ENCODE assay signal across 8 cellular contexts in genomic region chr11:67606477-67607295, GRCh38. TPM values are rescaled to one million over a fixed set of nuclear protein-coding genes. Genes with fewer than 3 reads are reported as not detected.
DNase-seq lines count a peak whose midpoint lies in the region; ATAC-seq and TF ChIP-seq lines count a peak whose summit lies in the region.

NDUFV1 (plus strand) TSS chr11:67606936; CDS start chr11:67607005, 69 bp downstream.

- H3K27me3 ChIP-seq in PC-3 (ENCODE audit: low read length) (no peaks in the 10 kb centered on the region), muscle layer of colon (ENCODE audit: control insufficient read depth in 1 of 2, insufficient read depth in 2 of 2, low read length in 2 of 2) (no peaks in the 10 kb centered on the region)

- H3K36me3 ChIP-seq in PC-3 (ENCODE audit: low read depth, low read length) (peaks cover 24% of the 10 kb centered on the region), muscle layer of colon (ENCODE audit: insufficient read depth, low read length) (peaks cover 31% of the 10 kb centered on the region)

- peak; percentile 93 for ATAC-seq in GM21529 (IDR thresholded peaks at IDR 0.05; ENCODE audit: unreplicated experiment)
- peak; percentile 99 for ATAC-seq in PC-3

- no peaks in the 10 kb centered on the region for H4K20me1 ChIP-seq in PC-3 (ENCODE audit: low read length)

- BruUV-seq in PC-3 (replicated peaks; lab: Mats Ljungman, UMichigan): no TSS peak

- no peak within 1 kb of the TSS for H3K27ac ChIP-seq in PC-3 (ENCODE audit: low read length)
- H3K27ac ChIP-seq in muscle layer of colon (ENCODE audit: low read depth, low read length): peak within 1 kb of the TSS; percentile 83

- peak; percentile 84 for DNase-seq in DMS153 treated with DMSO at 0.1 percent for 48 hours (lab: John Stamatoyannopoulos, UW; ENCODE audit: unreplicated experiment)
- peak; percentile 88 for DNase-seq in Jurkat, Clone E6-1 (ENCODE audit: low read depth, low spot score)
- peak; percentile 98 for DNase-seq in PC-3
- DNase-seq in activated T-cell treated with anti-CD3 and anti-CD28 coated beads, Interleukin-2, amount 50 U/mL, for 1 hour: peak; percentile 96
- DNase-seq in epithelial cell of proximal tubule (ENCODE audit: low read depth): no peak
- DNase-seq in stimulated activated CD8-positive, alpha-beta memory T cell treated with anti-CD3 and anti-CD28 coated beads, Interleukin-7, amount 100 ng/mL, for 24 hours (ENCODE audit: low read depth): peak; percentile 96

- H3K4me2 ChIP-seq in PC-3 (ENCODE audit: low read length): peak within 1 kb of the TSS; percentile 97

- peak within 1 kb of the TSS; percentile 94 for H3K4me3 ChIP-seq in Jurkat, Clone E6-1 (ENCODE audit: low read length)
- H3K4me3 ChIP-seq in PC-3 (ENCODE audit: low read length) (peak within 1 kb of the TSS; percentile 92), epithelial cell of proximal tubule (ENCODE audit: low read depth, low read length) (peak within 1 kb of the TSS; percentile 78), muscle layer of colon (ENCODE audit: low read depth in 1 of 2, low read length in 2 of 2) (peak within 1 kb of the TSS; percentile 88 to 95)

- no peaks in the 10 kb centered on the region for H3K9me3 ChIP-seq in PC-3 (ENCODE audit: low read length)
- no peaks in the 10 kb centered on the region for H3K9me3 ChIP-seq in muscle layer of colon (ENCODE audit: low read length)

- TF ChIP-seq CTCF in PC-3 (conservative IDR thresholded peaks at IDR 0.05; ENCODE audit: low read depth, low read length): peak; percentile 63
- TF ChIP-seq CTCF in epithelial cell of proximal tubule (conservative IDR thresholded peaks at IDR 0.05; ENCODE audit: low read depth, low read length): peak; percentile 50

- H3F3A ChIP-seq in PC-3 (ENCODE audit: low read length, unreplicated experiment): no peaks in the 10 kb centered on the region

- peaks cover 23% of the 10 kb centered on the region for H3K79me2 ChIP-seq in PC-3 (ENCODE audit: low read length)

- CTCF ChIA-PET in PC-3 (lab: Charles Lee): no interaction called here

- POLR2A ChIA-PET in PC-3 (lab: Charles Lee; ENCODE audit: unreplicated experiment): no interaction called here

- intact Hi-C loops in PC-3 (cut with micrococcal nuclease): loop anchor here (1.0 kb wide), 2 partner anchors 34 to 98 kb away; partner anchors contain the start of gene CDK2AP2

- H3K9ac ChIP-seq in PC-3 (ENCODE audit: low read length) (peak within 1 kb of the TSS; percentile 92), muscle layer of colon (ENCODE audit: low read length) (peak within 1 kb of the TSS; percentile 73)

- no peaks in the 10 kb centered on the region for H3K9me2 ChIP-seq in PC-3 (replicated peaks; ENCODE audit: low read length)

- H3K4me1 ChIP-seq in PC-3 (ENCODE audit: insufficient read depth, low read length) (peaks cover 16% of the 10 kb centered on the region; the same call in 1 of the 2 replicates), muscle layer of colon (ENCODE audit: insufficient read depth, low read length) (peaks cover 11% of the 10 kb centered on the region)

- peak within 1 kb of the TSS; percentile 95 for H2AFZ ChIP-seq in PC-3 (ENCODE audit: low read length)

RNA-seq across cellular contexts. Expression of gene NDUFV1, which starts in this region (rescaled TPM):
- 417 TPM for polyA plus RNA-seq in Jurkat, Clone E6-1 (2012; ENCODE audit: insufficient read depth, insufficient read length)
- total RNA-seq in PC-3 (2014; rRNA removed): 499 and 686 TPM in 2 replicates
- 226 and 258 TPM in 2 replicates for total RNA-seq in epithelial cell of proximal tubule
